In genomic region chr3:39124876-39125836, GRCh38 we compare ENCODE assay signal across 9 cellular contexts. TPM values are rescaled to one million over a fixed set of nuclear protein-coding genes. Genes with fewer than 3 reads are reported as not detected.
DNase-seq lines count a peak whose midpoint lies in the region; ATAC-seq and TF ChIP-seq lines count a peak whose summit lies in the region.
"Had no signal": no experiment of that assay in that cellular context is flagged by ENCODE, and none has a peak within 500 bp of the region (broad histone marks: within the 10 kb centered on the region; RNA-seq: fewer than 3 reads in every experiment).

No MANE protein-coding gene starts in this region.

- H3K27me3 ChIP-seq in trophoblast cell (ENCODE audit: insufficient read depth, low read length): no peaks in the 10 kb centered on the region
- H3K27me3 ChIP-seq in suprapubic skin: no peaks in the 10 kb centered on the region

- H3K9me3 ChIP-seq in trophoblast cell (ENCODE audit: insufficient read depth, low read depth, low read length) (no peaks in the 10 kb centered on the region), suprapubic skin (no peaks in the 10 kb centered on the region)

- TF ChIP-seq CTCF in fibroblast of pulmonary artery (IDR thresholded peaks at IDR 0.05; ENCODE audit: low read length, missing control alignments) (peak; percentile 67), suprapubic skin (IDR thresholded peaks at IDR 0.05) (peak in 1 of 2 donors; percentile 27)

- no peak overlapping the region for H3K23ac ChIP-seq in trophoblast cell (ENCODE audit: low read length)

- TF ChIP-seq EP300 in suprapubic skin (IDR thresholded peaks at IDR 0.05): no peak

- no peak for TF ChIP-seq POLR2A in suprapubic skin (IDR thresholded peaks at IDR 0.05)

- H3K36me3 ChIP-seq in trophoblast cell (ENCODE audit: control insufficient read depth in 1 of 2, insufficient read depth in 2 of 2, low read length in 2 of 2): no peaks in the 10 kb centered on the region
- H3K36me3 ChIP-seq in suprapubic skin: peaks cover 10% of the 10 kb centered on the region

- H3K27ac ChIP-seq in trophoblast cell (ENCODE audit: low read depth, low read length): peak overlapping the region; percentile 2
- H3K27ac ChIP-seq in suprapubic skin: no peak overlapping the region

- DNase-seq in COLO668 (lab: John Stamatoyannopoulos, UW; ENCODE audit: unreplicated experiment) (peak; percentile 3), OCI-M1 (lab: John Stamatoyannopoulos, UW) (peak; percentile 7), fibroblast of pulmonary artery (ENCODE audit: low read depth) (peak; percentile 65), trophoblast cell (peak; percentile 80 to 85), suprapubic skin (ENCODE audit: low spot score in 2 of 2) (no peak), NAMALWA (ENCODE audit: low spot score) (no peak)
- DNase-seq: activated T-cell treated with anti-CD3 and anti-CD28 coated beads, Interleukin-2, amount 50 U/mL, for 1 hour had no signal

- H4K8ac ChIP-seq in trophoblast cell (ENCODE audit: low read depth, low read length): peak overlapping the region; percentile 2

- no peak overlapping the region for H4K91ac ChIP-seq in trophoblast cell (ENCODE audit: low read depth, low read length)

- no peak overlapping the region for H2AK5ac ChIP-seq in trophoblast cell (ENCODE audit: low read length)

- H3K4me3 ChIP-seq in fibroblast of pulmonary artery (replicated peaks; ENCODE audit: low read depth, low read length) (no peak overlapping the region), trophoblast cell (ENCODE audit: low read depth, low read length) (no peak overlapping the region), suprapubic skin (no peak overlapping the region)

- H3K4me2 ChIP-seq in trophoblast cell (ENCODE audit: low read length): peak overlapping the region; percentile 19

- WGBS in trophoblast cell (ENCODE audit: extremely low coverage, insufficient coverage, insufficient read length): no CpG with 5 or more reads among the region's 5 CpGs
- 69% methylated on average over 5 of the region's 5 CpGs for WGBS in suprapubic skin

- ATAC-seq in HG03565 (IDR thresholded peaks at IDR 0.05; ENCODE audit: unreplicated experiment) (no peak), GM18909 (IDR thresholded peaks at IDR 0.05; ENCODE audit: poor library complexity, unreplicated experiment) (no peak)

- H3K4me1 ChIP-seq in trophoblast cell (ENCODE audit: control insufficient read depth in 1 of 2, insufficient read depth in 2 of 2, low read length in 2 of 2) (peaks cover 15 to 18% of the 10 kb centered on the region in 2 experiments), suprapubic skin (peaks cover 3% of the 10 kb centered on the region)

- peaks cover 16% of the 10 kb centered on the region for H3K79me1 ChIP-seq in trophoblast cell (ENCODE audit: low read length)

- H2AFZ ChIP-seq in trophoblast cell (ENCODE audit: insufficient read depth, low read length, poor library complexity): no peak overlapping the region

- no peak overlapping the region for H3K9ac ChIP-seq in trophoblast cell (ENCODE audit: low read length)

- H3K18ac ChIP-seq in trophoblast cell (ENCODE audit: low read length): no peak overlapping the region

- peak overlapping the region; percentile 67 for H2BK12ac ChIP-seq in trophoblast cell (ENCODE audit: low read length)

- no peak overlapping the region for H2BK5ac ChIP-seq in trophoblast cell (ENCODE audit: low read depth, low read length, poor library complexity)

- no peak overlapping the region for H2BK120ac ChIP-seq in trophoblast cell (ENCODE audit: insufficient read depth, low read length, poor library complexity)

- H3K14ac ChIP-seq in trophoblast cell (ENCODE audit: low read length): no peak overlapping the region

- H3K4ac ChIP-seq in trophoblast cell (ENCODE audit: low read depth, low read length): no peak overlapping the region

- no peak overlapping the region for H4K12ac ChIP-seq in trophoblast cell (ENCODE audit: low read depth, low read length)

- no peaks in the 10 kb centered on the region for H3K79me2 ChIP-seq in trophoblast cell (ENCODE audit: control insufficient read depth, insufficient read depth, low read length, poor library complexity)

RNA-seq across cellular contexts. Expression of gene TTC21A, which starts 17.7 kb away (rescaled TPM):
- 1.8 and 2.1 TPM in 2 replicates for polyA plus RNA-seq in trophoblast cell (2013)
- total RNA-seq in suprapubic skin: 10 to 100 TPM in 1 of 4 donors, 1 to 10 TPM in 3; 1.2 to 11.0 (median 4.7) TPM

RNA-seq across cellular contexts. Expression of gene GORASP1, which starts 17.7 kb away (rescaled TPM):
- 19.6 and 19.9 TPM in 2 replicates for polyA plus RNA-seq in trophoblast cell (2013)
- 100 to 1,000 TPM in 1 of 4 donors, 10 to 100 TPM in 3; 51.3 to 101 (median 73.8) TPM for total RNA-seq in suprapubic skin

RNA-seq across cellular contexts. Expression of gene CSRNP1, which starts 28.2 kb away (rescaled TPM):
- polyA plus RNA-seq in trophoblast cell (2013): 35.6 and 35.8 TPM in 2 replicates
- 100 to 1,000 TPM in 2 of 4 donors, 10 to 100 TPM in 2; 69.1 to 234 (median 156) TPM for total RNA-seq in suprapubic skin

Comparison
In these comparisons a context has a peak if more than half of its experiments do, and no peak if none do; other contexts are left out.
1. DNase-seq: peak in COLO668 (single experiment), OCI-M1 (single experiment), fibroblast of pulmonary artery (single experiment) and trophoblast cell (2 of 2); none in suprapubic skin (0 of 2) and NAMALWA (single experiment).